In the genomic region with DNA sequence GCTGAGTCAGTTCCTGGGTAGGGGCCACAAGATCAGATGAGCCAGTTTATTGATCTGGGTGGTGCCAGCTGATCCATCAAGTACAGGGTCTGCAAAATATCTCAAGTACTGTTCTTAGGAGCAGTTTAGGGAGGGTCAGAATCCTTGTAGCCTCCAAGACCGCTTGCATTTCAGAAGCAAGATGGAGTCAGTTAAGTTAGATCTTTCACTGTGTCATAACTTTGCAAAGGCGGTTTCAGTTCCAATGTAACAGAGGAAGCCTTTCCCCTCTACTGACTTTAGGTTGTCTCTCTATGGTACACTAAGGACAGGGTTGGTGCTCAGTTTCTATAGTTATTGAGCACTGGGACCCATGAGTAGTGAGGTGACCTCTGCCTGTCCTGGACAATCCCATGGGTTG, we compare ENCODE assay signal across 35 cellular contexts.
"Had no signal": no experiment of that assay in that cellular context is flagged by ENCODE, and none has a peak within 500 bp of the region (broad histone marks: within the 10 kb centered on the region; RNA-seq: fewer than 3 reads in every experiment).

No MANE protein-coding gene starts in this region.

- H3K27me3 ChIP-seq: ascending aorta, cardiac muscle cell, MG63, Peyer's patch had no signal

- H3K4me1 Mint-ChIP-seq: activated B cell treated with CpG ODN at 0.5 μM for 24 hours; activated naive CD4-positive, alpha-beta T cell treated with anti-CD3 and anti-CD28 coated beads, Interleukin-2, amount 10 ng/mL, durations not matched to agents 7 days and 5 days; central memory CD8-positive, alpha-beta T cell had no signal

- H3K9me3 Mint-ChIP-seq: activated B cell treated with CpG ODN at 0.5 μM for 24 hours; activated CD8-positive, alpha-beta T cell treated with anti-CD3 and anti-CD28 coated beads for 36 hours; activated naive CD4-positive, alpha-beta T cell treated with anti-CD3 and anti-CD28 coated beads, Interleukin-2, amount 10 ng/mL, durations not matched to agents 7 days and 5 days; activated T-cell treated with anti-CD3 and anti-CD28 coated beads, Interleukin-2, amount 50 U/mL, for 4 hours; activated T-helper 1 cell treated with anti-CD3 and anti-CD28 coated beads, Interleukin-12 subunit alpha, Interleukin-12 subunit beta, Interleukin-2, Interleukin-4 antibody, amounts not matched to agents 30 ng/mL and 10 ng/mL and 1 ng/mL, durations not matched to agents 14 hours and 24 hours and 36 hours; central memory CD8-positive, alpha-beta T cell had no signal

- ATAC-seq: activated CD8-positive, alpha-beta T cell treated with anti-CD3 and anti-CD28 coated beads for 36 hours; activated T-cell treated with anti-CD3 and anti-CD28 coated beads, Interleukin-2, amount 50 U/mL, for 4 hours; PC-3; Right ventricle myocardium inferior; SK-N-SH treated with all-trans-retinoic acid at 6 μM for 48 hours had no signal

- DNase-seq: activated B cell treated with CpG ODN at 0.5 μM for 24 hours; activated CD4-positive, alpha-beta T cell treated with anti-CD3 and anti-CD28 coated beads for 48 hours; activated CD4-positive, alpha-beta T cell treated with anti-CD3 and anti-CD28 coated beads, Interleukin-2, amount 50 U/mL, for 4 hours; activated CD4-positive, CD25-positive, alpha-beta regulatory T cell treated with anti-CD3 and anti-CD28 coated beads, Interleukin-2, amount 50 U/mL, for 72 hours; activated CD8-positive, alpha-beta memory T cell treated with anti-CD3 and anti-CD28 coated beads, Interleukin-2, amount 50 U/mL, for 4 hours; activated CD8-positive, alpha-beta T cell treated with anti-CD3 and anti-CD28 coated beads for 36 hours; activated naive CD4-positive, alpha-beta T cell treated with anti-CD3 and anti-CD28 coated beads, Interleukin-2, amount 10 ng/mL, durations not matched to agents 7 days and 5 days; activated T-cell treated with anti-CD3 and anti-CD28 coated beads for 4 hours; activated T-cell treated with anti-CD3 and anti-CD28 coated beads, Interleukin-2, amount 50 U/mL, for 4 hours; amniotic stem cell; Kasumi-1; KG1; MG63; NCI-H1092; NCI-H1436 treated with DMSO at 0.1 percent for 48 hours; NCI-H1694 treated with DMSO at 0.1 percent for 48 hours; NCI-H2029; NCI-H510A; NCI-H526; NCI-H748 treated with DMSO at 0.1 percent for 48 hours; NK-92 treated with Interleukin-12 subunit alpha and Interleukin-12 subunit beta, amount 100 ng/mL, for 24 hours; PC-3; Peyer's patch; RPMI8226; SIG-M5; T-helper 2 cell; T-helper 9 cell had no signal

- H3K4me1 ChIP-seq: ascending aorta, Peyer's patch had no signal

- H3K27ac ChIP-seq: ascending aorta, cardiac muscle cell, Peyer's patch, VCaP had no signal

- H3K27ac Mint-ChIP-seq: activated B cell treated with CpG ODN at 0.5 μM for 24 hours; activated CD8-positive, alpha-beta T cell treated with anti-CD3 and anti-CD28 coated beads for 36 hours; activated naive CD4-positive, alpha-beta T cell treated with anti-CD3 and anti-CD28 coated beads, Interleukin-2, amount 10 ng/mL, durations not matched to agents 7 days and 5 days; activated naive CD8-positive, alpha-beta T cell; activated T-helper 1 cell treated with anti-CD3 and anti-CD28 coated beads, Interleukin-12 subunit alpha, Interleukin-12 subunit beta, Interleukin-2, Interleukin-4 antibody, amounts not matched to agents 30 ng/mL and 10 ng/mL and 1 ng/mL, durations not matched to agents 14 hours and 24 hours and 36 hours had no signal

- H3K4me3 ChIP-seq: ascending aorta, cardiac muscle cell, MG63, Peyer's patch had no signal

- H3K9me3 ChIP-seq: ascending aorta, MG63, Peyer's patch had no signal

- H3K4me3 Mint-ChIP-seq: activated B cell treated with CpG ODN at 0.5 μM for 24 hours; activated CD8-positive, alpha-beta T cell treated with anti-CD3 and anti-CD28 coated beads for 36 hours; activated naive CD4-positive, alpha-beta T cell treated with anti-CD3 and anti-CD28 coated beads, Interleukin-2, amount 10 ng/mL, durations not matched to agents 7 days and 5 days; activated naive CD8-positive, alpha-beta T cell; activated T-cell treated with anti-CD3 and anti-CD28 coated beads, Interleukin-2, amount 50 U/mL, for 4 hours; activated T-helper 1 cell treated with anti-CD3 and anti-CD28 coated beads, Interleukin-12 subunit alpha, Interleukin-12 subunit beta, Interleukin-2, Interleukin-4 antibody, amounts not matched to agents 30 ng/mL and 10 ng/mL and 1 ng/mL, durations not matched to agents 14 hours and 24 hours and 36 hours; central memory CD8-positive, alpha-beta T cell had no signal

- H3K36me3 ChIP-seq: ascending aorta, cardiac muscle cell, MG63, Peyer's patch had no signal

- H3K36me3 Mint-ChIP-seq: activated naive CD4-positive, alpha-beta T cell treated with anti-CD3 and anti-CD28 coated beads, Interleukin-2, amount 10 ng/mL, durations not matched to agents 7 days and 5 days; activated naive CD8-positive, alpha-beta T cell had no signal
